Comparison of ENCODE assay signal across 8 cellular contexts in the genomic region with DNA sequence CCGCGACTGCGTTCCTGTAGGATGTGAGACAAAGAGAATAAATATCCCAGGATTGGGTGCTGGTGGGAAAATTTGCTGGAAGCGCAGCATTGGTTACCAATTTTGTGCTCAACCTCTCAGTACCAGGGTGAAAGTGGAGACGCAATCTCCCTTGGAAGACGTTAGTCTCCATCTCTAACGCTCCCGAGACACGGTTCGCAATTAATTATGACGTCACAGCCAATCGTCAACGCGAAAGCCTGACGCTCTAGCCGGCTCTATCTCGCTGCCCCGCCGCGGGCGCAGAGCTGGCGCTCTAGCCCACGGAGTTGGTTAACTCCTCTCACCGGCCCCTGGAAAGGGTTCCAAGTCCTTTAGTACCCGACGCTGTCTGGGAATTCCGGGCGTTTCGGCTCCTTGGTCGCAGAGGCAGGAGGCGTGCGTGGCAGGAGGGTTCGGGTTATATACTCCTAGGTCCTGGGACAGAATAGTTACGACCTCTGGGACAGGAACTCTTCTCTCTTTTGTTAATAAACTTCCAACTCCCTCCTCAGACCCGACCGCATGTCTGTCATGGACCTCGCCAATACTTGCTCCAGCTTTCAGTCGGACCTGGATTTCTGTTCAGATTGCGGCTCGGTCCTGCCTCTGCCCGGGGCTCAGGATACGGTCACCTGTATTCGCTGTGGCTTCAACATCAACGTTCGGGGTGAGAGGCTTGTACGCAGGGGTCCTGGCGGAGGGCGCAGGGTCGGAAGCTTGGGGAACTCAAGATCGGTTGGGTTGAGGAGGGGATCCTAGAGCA. TPM values are rescaled to one million over a fixed set of nuclear protein-coding genes. Genes with fewer than 3 reads are reported as not detected.
DNase-seq lines count a peak whose midpoint lies in the region; ATAC-seq, FAIRE-seq and TF ChIP-seq lines count a peak whose summit lies in the region.

A gene with protein sequence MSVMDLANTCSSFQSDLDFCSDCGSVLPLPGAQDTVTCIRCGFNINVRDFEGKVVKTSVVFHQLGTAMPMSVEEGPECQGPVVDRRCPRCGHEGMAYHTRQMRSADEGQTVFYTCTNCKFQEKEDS (plus strand): TSS at position 284 of the 784 bp plus-strand sequence. CDS start 260 bp downstream, at position 544.

- ATAC-seq in GM19035 (IDR thresholded peaks at IDR 0.05; ENCODE audit: unreplicated experiment) (peak; percentile 92), HG03378 (IDR thresholded peaks at IDR 0.05; ENCODE audit: unreplicated experiment) (peak; percentile 81)

- TF ChIP-seq CTCF in AG09309 (IDR thresholded peaks at IDR 0.05; ENCODE audit: control insufficient read depth, insufficient read depth, low read depth, low read length, missing control alignments) (no peak), keratinocyte (optimal IDR thresholded peaks at IDR 0.05 in 1 of 3, IDR thresholded peaks at IDR 0.05 in 1 of 3, conservative IDR thresholded peaks at IDR 0.05 in 1 of 3; ENCODE audit: extremely low read depth in 1 of 3, insufficient read depth in 2 of 3, low read length in 3 of 3) (no peak)

- peak within 1 kb of the TSS; percentile 99 for H3K9ac ChIP-seq in keratinocyte (ENCODE audit: control insufficient read depth, extremely low read depth, insufficient read depth, low read length)

- no peaks in the 10 kb centered on the region for H3K9me3 ChIP-seq in keratinocyte (ENCODE audit: control insufficient read depth, low read depth, low read length)

- no peaks in the 10 kb centered on the region for H3K9me1 ChIP-seq in keratinocyte (ENCODE audit: control insufficient read depth, extremely low read depth, insufficient read depth, low read length)

- H3K79me2 ChIP-seq in keratinocyte (ENCODE audit: control insufficient read depth, insufficient read depth, low read length), result peaks cover 23% of the 10 kb centered on the region

- H3K4me3 ChIP-seq in AG09309 (ENCODE audit: control insufficient read depth, low read depth, low read length) (peak within 1 kb of the TSS; percentile 88), keratinocyte (ENCODE audit: control insufficient read depth in 2 of 3, extremely low read depth in 1 of 3, insufficient read depth in 2 of 3, low read depth in 1 of 3, low read length in 3 of 3) (peak within 1 kb of the TSS; percentile 97 to 100 (median 100))

- peak within 1 kb of the TSS; percentile 95 for H3K27ac ChIP-seq in keratinocyte (ENCODE audit: control insufficient read depth, insufficient read depth, low read length)

- no peaks in the 10 kb centered on the region for H3K27me3 ChIP-seq in keratinocyte (ENCODE audit: control insufficient read depth, extremely low read depth, insufficient read depth, low read length)

- H3K4me2 ChIP-seq in keratinocyte (ENCODE audit: control insufficient read depth, extremely low read depth, insufficient read depth, low read depth, low read length), result peak within 1 kb of the TSS; percentile 93

- peaks cover 13% of the 10 kb centered on the region for H3K4me1 ChIP-seq in keratinocyte (ENCODE audit: control insufficient read depth, extremely low read depth, insufficient read depth, low read length)

- no peaks in the 10 kb centered on the region for H4K20me1 ChIP-seq in keratinocyte (ENCODE audit: control insufficient read depth, extremely low read depth, insufficient read depth, low read length)

- peaks cover 0 to 6% of the 10 kb centered on the region in 2 experiments for H3K36me3 ChIP-seq in keratinocyte (ENCODE audit: control insufficient read depth in 2 of 2, extremely low read depth in 1 of 2, insufficient read depth in 2 of 2, low read length in 2 of 2)

- peak within 1 kb of the TSS; percentile 98 for H2AFZ ChIP-seq in keratinocyte (ENCODE audit: control insufficient read depth, low read length)

- peak; percentile 71 for FAIRE-seq in keratinocyte (lab: Jason Lieb, UNC)

- peak; percentile 79 for DNase-seq in AG09309 (ENCODE audit: low read depth)
- DNase-seq in NCI-H510A (lab: John Stamatoyannopoulos, UW), result peak; percentile 95
- peak; percentile 77 for DNase-seq in activated CD4-positive, alpha-beta T cell treated with anti-CD3 and anti-CD28 coated beads for 1 hour
- peak; percentile 97 for DNase-seq in cerebellum (ENCODE audit: low spot score)
- peak; percentile 69 for DNase-seq in keratinocyte (ENCODE audit: low read depth, low spot score)
- peak; percentile 61 to 68 for DNase-seq in stimulated activated CD4-positive, alpha-beta T cell treated with anti-CD3 and anti-CD28 coated beads, Interleukin-15, amount 100 ng/mL, for 1 hour (ENCODE audit: low read depth in 1 of 2, low spot score in 1 of 2)

- dilution Hi-C loops in keratinocyte (cut with MboI; ENCODE audit: extremely low pct_ligation_motif_present, low sequenced_read_pairs), result no loop called here

RNA-seq across cellular contexts. Expression of the gene that starts here (rescaled TPM):
- 13.1 TPM for total RNA-seq in cerebellum
- 27.9 to 28.8 TPM (median 28.7 TPM) in 3 replicates for polyA plus RNA-seq in keratinocyte
- 13.7 TPM for polyA plus RNA-seq in keratinocyte (2011; ENCODE audit: low read depth)
- polyA plus RNA-seq in keratinocyte (2011; cell fraction: cytosol; rRNA removed), result 20.3 and 21.4 TPM in 2 replicates
- 18.0 and 19.3 TPM in 2 replicates for polyA plus RNA-seq in keratinocyte (2011; cell fraction: nucleus; rRNA removed)
- 28.2 and 36.9 TPM in 2 replicates for polyA plus RNA-seq in keratinocyte (2012; ENCODE audit: low replicate concordance)
- 12.7 to 21.2 TPM (median 15.1 TPM) in 3 replicates for polyA minus RNA-seq in keratinocyte
- polyA minus RNA-seq in keratinocyte (2011; cell fraction: cytosol; rRNA and poly(A)+ RNA removed), result 8.4 TPM
- polyA minus RNA-seq in keratinocyte (2011; cell fraction: nucleus; rRNA and poly(A)+ RNA removed), result 2.8 and 3.4 TPM in 2 replicates

Comparison
In these comparisons a context has a peak if more than half of its experiments do, and no peak if none do; other contexts are left out.
1. Peak in every context shown above with its lines: DNase-seq, ATAC-seq, H3K4me3 ChIP-seq and H3K27ac ChIP-seq.